Comparison of ENCODE assay signal across 15 cellular contexts in the genomic region with DNA sequence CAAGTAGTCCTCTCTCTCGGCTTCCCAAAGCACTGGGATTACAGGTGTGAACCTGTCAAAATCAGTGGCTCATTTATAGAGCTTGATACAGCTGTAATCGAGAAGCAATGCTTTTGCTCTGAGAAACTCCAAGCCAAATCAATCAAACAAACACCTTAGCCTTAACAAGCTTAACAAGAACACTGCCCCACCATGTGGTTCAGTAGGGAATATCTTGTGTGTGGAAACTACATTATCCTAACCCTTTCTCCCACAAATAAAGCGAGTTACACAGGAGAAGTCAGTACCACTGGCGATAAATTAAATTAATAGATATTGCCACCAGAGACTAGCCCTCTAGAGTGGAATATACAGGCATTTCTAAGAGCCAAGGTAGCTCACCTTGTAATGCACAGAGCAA. TPM values are rescaled to one million over a fixed set of nuclear protein-coding genes. Genes with fewer than 3 reads are reported as not detected.
A peak's percentile ranks its signal among the peaks of the same experiment; 100 is the strongest.
DNase-seq lines count a peak whose midpoint lies in the region; TF ChIP-seq lines count a peak whose summit lies in the region.
"Had no signal": no experiment of that assay in that cellular context is flagged by ENCODE, and none has a peak within 500 bp of the region (broad histone marks: within the 10 kb centered on the region; RNA-seq: fewer than 3 reads in every experiment).

No MANE protein-coding gene starts in this region.

- H3K9me3 ChIP-seq in breast epithelium: no peaks in the 10 kb centered on the region
- H3K9me3 ChIP-seq in tibial artery: no peaks in the 10 kb centered on the region
- H3K9me3 ChIP-seq: esophagus muscularis mucosa had no signal

- CTCF ChIA-PET in MCF 10A (lab: Yijun Ruan, JAX): interaction anchor here (0.5 to 1.7 kb wide), 3 partner anchors 9 to 206 kb away, joined by 3 to 4 read pairs (median 3); no protein-coding TSS in a partner anchor

- H3K9me3 Mint-ChIP-seq in MCF 10A (ENCODE audit: unreplicated experiment): no peaks in the 10 kb centered on the region
- H3K9me3 Mint-ChIP-seq: activated CD8-positive, alpha-beta T cell treated with anti-CD3 and anti-CD28 coated beads for 36 hours; central memory CD8-positive, alpha-beta T cell had no signal

- POLR2A ChIA-PET in MCF 10A (lab: Yijun Ruan, JAX): interaction anchor here (0.7 to 1.8 kb wide), 4 partner anchors 10 to 51 kb away, joined by 3 to 6 read pairs (median 4); no protein-coding TSS in a partner anchor

- H3K4me1 Mint-ChIP-seq in MCF 10A (ENCODE audit: insufficient read depth, unreplicated experiment): no peaks in the 10 kb centered on the region
- H3K4me1 Mint-ChIP-seq: central memory CD8-positive, alpha-beta T cell had no signal

- H3K4me1 ChIP-seq in breast epithelium (no peaks in the 10 kb centered on the region), tibial artery (peaks cover 0 to 3% (median 0%) of the 10 kb centered on the region in 4 donors)

- no peak for TF ChIP-seq POLR2A in breast epithelium (IDR thresholded peaks at IDR 0.05)

- H3K36me3 ChIP-seq in breast epithelium (no peaks in the 10 kb centered on the region), tibial artery (peaks cover 75 to 98% (median 93%) of the 10 kb centered on the region in 3 donors)

- in situ Hi-C loops in SK-MEL-5 (cut with HindIII; ENCODE audit: low pct_unique_long_range_greater_than_20kb, low sequenced_read_pairs): no loop called here

- H3K4me3 Mint-ChIP-seq in MCF 10A (ENCODE audit: unreplicated experiment): no peak overlapping the region
- H3K4me3 Mint-ChIP-seq: activated CD8-positive, alpha-beta T cell treated with anti-CD3 and anti-CD28 coated beads for 36 hours; central memory CD8-positive, alpha-beta T cell had no signal

- no TSS peak for BruUV-seq in MCF 10A (replicated peaks; lab: Mats Ljungman, UMichigan)

- TF ChIP-seq CTCF in MCF 10A (IDR thresholded peaks at IDR 0.05; ENCODE audit: unreplicated experiment) (no peak), breast epithelium (IDR thresholded peaks at IDR 0.05) (no peak), foreskin fibroblast (IDR thresholded peaks at IDR 0.05; ENCODE audit: low read depth, low read length) (peak; percentile 14), tibial artery (IDR thresholded peaks at IDR 0.05) (no peak)

- H3K27ac Mint-ChIP-seq in MCF 10A (ENCODE audit: low read depth, unreplicated experiment): no peak overlapping the region
- H3K27ac Mint-ChIP-seq: activated CD8-positive, alpha-beta T cell treated with anti-CD3 and anti-CD28 coated beads for 36 hours had no signal

- H3K27ac ChIP-seq in breast epithelium: no peak overlapping the region
- no peak overlapping the region for H3K27ac ChIP-seq in tibial artery
- H3K27ac ChIP-seq: esophagus muscularis mucosa had no signal

- intact Hi-C loops in MCF 10A (cut with micrococcal nuclease) (loop anchor here (1.0 kb wide), 1 partner anchor 19 kb away; no protein-coding TSS in a partner anchor), breast epithelium (cut with DNase I; ENCODE audit: low total_unique reads) (no loop called here), tibial artery (cut with DNase I; ENCODE audit: low total_unique reads) (no loop called here)

- H3K27me3 ChIP-seq in breast epithelium (no peaks in the 10 kb centered on the region), tibial artery (no peaks in the 10 kb centered on the region)
- H3K27me3 ChIP-seq: esophagus muscularis mucosa had no signal

- DNase-seq in MCF 10A (ENCODE audit: unreplicated experiment): peak; percentile 18
- DNase-seq in breast epithelium (ENCODE audit: low spot score in 2 of 2): no peak
- DNase-seq in SK-MEL-5 (ENCODE audit: low read depth, low spot score): peak; percentile 35
- DNase-seq in foreskin fibroblast: peak in 1 of 2 donors; percentile 32
- no peak for DNase-seq in cerebellar cortex (ENCODE audit: low spot score)
- no peak for DNase-seq in tibial artery
- no peak for DNase-seq in NAMALWA (ENCODE audit: low spot score)
- no peak for DNase-seq in mucosa of gallbladder (ENCODE audit: low spot score)
- DNase-seq: activated CD8-positive, alpha-beta T cell treated with anti-CD3 and anti-CD28 coated beads for 36 hours; activated naive CD4-positive, alpha-beta T cell; DMS153; posterior cingulate gyrus; Right ventricle myocardium superior had no signal

- H3K36me3 Mint-ChIP-seq in MCF 10A (ENCODE audit: insufficient read depth, unreplicated experiment): peaks cover 48% of the 10 kb centered on the region

- H3K4me3 ChIP-seq in breast epithelium (no peak overlapping the region), foreskin fibroblast (ENCODE audit: low read depth in 1 of 2, low read length in 2 of 2) (no peak overlapping the region), tibial artery (no peak overlapping the region)
- H3K4me3 ChIP-seq: esophagus muscularis mucosa had no signal

- no peaks in the 10 kb centered on the region for H3K27me3 Mint-ChIP-seq in MCF 10A (ENCODE audit: insufficient read depth, unreplicated experiment)
- H3K27me3 Mint-ChIP-seq: activated CD8-positive, alpha-beta T cell treated with anti-CD3 and anti-CD28 coated beads for 36 hours; central memory CD8-positive, alpha-beta T cell had no signal

RNA-seq across cellular contexts. Expression of gene CDAN1, which starts 13.9 kb away (rescaled TPM):
- total RNA-seq in MCF 10A (2022) (9.5 and 14.8 TPM in 2 replicates), breast epithelium (10 to 100 TPM in 2 of 3 donors, 1 to 10 TPM in 1; 8.8 to 15.2 (median 14.7) TPM), mucosa of gallbladder (23.9 TPM)
- total RNA-seq in SK-MEL-5 (2014; rRNA removed; shearing (Covaris generic)): 8.7 and 11.8 TPM in 2 replicates
- 8.8 and 10.6 TPM in 2 replicates for polyA plus RNA-seq in SK-MEL-5 (2015; cell fraction: cytosol; rRNA removed)
- polyA plus RNA-seq in SK-MEL-5 (2015; cell fraction: nucleus; rRNA removed): 23.6 and 28.6 TPM in 2 replicates

Comparison
In these comparisons a context has a peak if more than half of its experiments do, and no peak if none do; other contexts are left out.
1. DNase-seq: peak in MCF 10A (single experiment) and SK-MEL-5 (single experiment); none in breast epithelium (0 of 2), cerebellar cortex (single experiment), tibial artery (0 of 2), NAMALWA (single experiment) and mucosa of gallbladder (single experiment).